ENCODE assay signal across 12 cellular contexts in the genomic region with DNA sequence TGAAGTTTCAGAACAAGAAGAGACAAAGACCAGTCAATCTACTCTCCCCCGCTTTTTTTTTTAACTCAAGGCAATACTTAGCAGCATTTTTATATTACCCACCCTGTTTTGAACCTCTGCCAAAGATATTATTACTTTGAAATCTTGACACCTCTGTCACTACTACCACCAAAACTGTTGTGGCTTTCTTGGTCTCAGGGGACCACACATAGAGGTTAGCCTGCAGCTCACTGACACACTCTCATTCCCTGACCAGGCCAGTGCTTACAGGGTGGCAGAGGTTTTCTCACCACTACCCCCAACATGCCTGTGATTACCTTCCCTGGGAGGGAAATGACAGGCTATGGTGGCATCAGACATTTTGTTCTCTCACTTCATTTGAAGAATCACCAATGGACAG.
DNase-seq lines count a peak whose midpoint lies in the region; ATAC-seq, FAIRE-seq and TF ChIP-seq lines count a peak whose summit lies in the region.
"Had no signal": no experiment of that assay in that cellular context is flagged by ENCODE, and none has a peak within 500 bp of the region (broad histone marks: within the 10 kb centered on the region; RNA-seq: fewer than 3 reads in every experiment).

No MANE protein-coding gene starts in this region.

- H2AFZ ChIP-seq in OCI-LY7 (ENCODE audit: low read length) (no peak overlapping the region), hepatocyte (no peak overlapping the region)

- TF ChIP-seq POLR2A in GM12892 (IDR thresholded peaks at IDR 0.05; ENCODE audit: low read depth, low read length): no peak

- no peaks in the 10 kb centered on the region for H3K79me2 ChIP-seq in OCI-LY7 (ENCODE audit: insufficient read depth, low read depth, low read length)
- H3K79me2 ChIP-seq in hepatocyte: no peaks in the 10 kb centered on the region

- intact Hi-C loops in OCI-LY7 (cut with micrococcal nuclease; ENCODE audit: unreplicated experiment): loop anchor here (2.0 to 10.0 kb wide), 3 partner anchors 251 to 398 kb away; a partner anchor contains a TSS

- DNase-seq in GM12892 (ENCODE audit: insufficient read length) (no peak), OCI-LY7 (ENCODE audit: low spot score) (peak; percentile 43), hepatocyte (ENCODE audit: low spot score) (no peak), COR-L47 (lab: John Stamatoyannopoulos, UW) (no peak)
- DNase-seq in T-helper 2 cell treated with Interferon-gamma antibody and Interleukin-4, amounts not matched to agents 5 μg/mL and 100 μg/mL, for 36 hours (ENCODE audit: low spot score): no peak
- DNase-seq: NCI-H1105 treated with DMSO at 0.1 percent for 48 hours, SHP77, tibial artery had no signal

- ATAC-seq in GM19397 (IDR thresholded peaks at IDR 0.05; ENCODE audit: unreplicated experiment) (peak; percentile 92), HG02943 (IDR thresholded peaks at IDR 0.05; ENCODE audit: low read depth, unreplicated experiment) (peak; percentile 84), SK-N-SH treated with all-trans-retinoic acid at 6 μM for 48 hours (no peak)

- CTCF ChIA-PET in OCI-LY7 (lab: Charles Lee; ENCODE audit: unreplicated experiment): no interaction called here

- no peaks in the 10 kb centered on the region for H3K4me1 Mint-ChIP-seq in T-helper 2 cell treated with Interferon-gamma antibody and Interleukin-4, amounts not matched to agents 5 μg/mL and 100 μg/mL, for 36 hours (ENCODE audit: low read depth)

- no peak overlapping the region for H3K27ac Mint-ChIP-seq in T-helper 2 cell treated with Interferon-gamma antibody and Interleukin-4, amounts not matched to agents 5 μg/mL and 100 μg/mL, for 36 hours

- H3K36me3 ChIP-seq in OCI-LY7 (ENCODE audit: insufficient read depth, low read length): peaks cover 5% of the 10 kb centered on the region
- no peaks in the 10 kb centered on the region for H3K36me3 ChIP-seq in hepatocyte (replicated peaks; ENCODE audit: insufficient read depth, low read depth)

- H3K9me2 ChIP-seq in OCI-LY7 (ENCODE audit: insufficient read depth, low read length) (no peaks in the 10 kb centered on the region), hepatocyte (replicated peaks; ENCODE audit: insufficient read depth) (no peaks in the 10 kb centered on the region)

- peak overlapping the region; percentile 3; the same call in 1 of the 2 replicates for H3K4me2 ChIP-seq in OCI-LY7 (ENCODE audit: low read length)
- no peak overlapping the region for H3K4me2 ChIP-seq in hepatocyte

- H3K9me3 ChIP-seq in OCI-LY7 (ENCODE audit: low read length) (no peaks in the 10 kb centered on the region), hepatocyte (ENCODE audit: low read depth) (no peaks in the 10 kb centered on the region)
- H3K9me3 ChIP-seq: tibial artery had no signal

- no peaks in the 10 kb centered on the region for H3K36me3 Mint-ChIP-seq in T-helper 2 cell treated with Interferon-gamma antibody and Interleukin-4, amounts not matched to agents 5 μg/mL and 100 μg/mL, for 36 hours (ENCODE audit: low read depth)

- H3K4me1 ChIP-seq in OCI-LY7 (ENCODE audit: insufficient read depth, low read length, poor library complexity, severe bottlenecking) (peaks cover 31% of the 10 kb centered on the region), hepatocyte (ENCODE audit: insufficient read depth) (no peaks in the 10 kb centered on the region)
- H3K4me1 ChIP-seq: tibial artery had no signal

- no peak for TF ChIP-seq CTCF in OCI-LY7 (conservative IDR thresholded peaks at IDR 0.05; ENCODE audit: low read length)
- TF ChIP-seq CTCF in hepatocyte (IDR thresholded peaks at IDR 0.05; ENCODE audit: poor library complexity): no peak

- H3K27me3 Mint-ChIP-seq in T-helper 2 cell treated with Interferon-gamma antibody and Interleukin-4, amounts not matched to agents 5 μg/mL and 100 μg/mL, for 36 hours (ENCODE audit: low read depth): no peaks in the 10 kb centered on the region

- BruUV-seq in OCI-LY7 (replicated peaks; lab: Mats Ljungman, UMichigan): no TSS peak

- H3K27me3 ChIP-seq in hepatocyte: no peaks in the 10 kb centered on the region
- H3K27me3 ChIP-seq: tibial artery had no signal

- no peaks in the 10 kb centered on the region for H4K20me1 ChIP-seq in OCI-LY7 (ENCODE audit: insufficient read depth, low read length)
- H4K20me1 ChIP-seq in hepatocyte (ENCODE audit: insufficient read depth, poor library complexity, severe bottlenecking): no peaks in the 10 kb centered on the region

- H3K4me3 ChIP-seq in OCI-LY7 (ENCODE audit: low read depth, low read length, poor library complexity, severe bottlenecking) (no peak overlapping the region), hepatocyte (no peak overlapping the region)
- H3K4me3 ChIP-seq: tibial artery had no signal

- H3K27ac ChIP-seq in OCI-LY7 (ENCODE audit: low read depth, low read length, poor library complexity, severe bottlenecking): no peak overlapping the region
- H3K27ac ChIP-seq in hepatocyte: no peak overlapping the region
- H3K27ac ChIP-seq: C4-2B, tibial artery had no signal

- no peaks in the 10 kb centered on the region for H3K9me3 Mint-ChIP-seq in T-helper 2 cell treated with Interferon-gamma antibody and Interleukin-4, amounts not matched to agents 5 μg/mL and 100 μg/mL, for 36 hours

- POLR2A ChIA-PET in OCI-LY7 (lab: Charles Lee): interaction anchor here (0.6 to 3.6 kb wide), 10 partner anchors 10 to 287 kb away, joined by 3 to 15 read pairs (median 3); no protein-coding TSS in a partner anchor

- 100% methylated on average over 1 of the region's 1 CpG for WGBS in hepatocyte (ENCODE audit: low lambda C conversion rate, missing lambda C conversion rate)

- H3K4me3 Mint-ChIP-seq in T-helper 2 cell treated with Interferon-gamma antibody and Interleukin-4, amounts not matched to agents 5 μg/mL and 100 μg/mL, for 36 hours: no peak overlapping the region

- FAIRE-seq in GM12892 (lab: Jason Lieb, UNC): peak; percentile 56

TF ChIP-seq in SK-N-SH treated with all-trans-retinoic acid at 6 μM for 48 hours, 23 proteins besides CTCF, POLR2A, EP300 and RAD21:
- TF ChIP-seq BACH2 (CRISPR knock-in tag; IDR thresholded peaks at IDR 0.05; ENCODE audit: borderline replicate concordance): no peak
- TF ChIP-seq ISL1 (CRISPR knock-in tag; IDR thresholded peaks at IDR 0.05): no peak
- TF ChIP-seq PPARA (CRISPR knock-in tag; IDR thresholded peaks at IDR 0.05; ENCODE audit: borderline replicate concordance): no peak
- TF ChIP-seq, protein P1, sequence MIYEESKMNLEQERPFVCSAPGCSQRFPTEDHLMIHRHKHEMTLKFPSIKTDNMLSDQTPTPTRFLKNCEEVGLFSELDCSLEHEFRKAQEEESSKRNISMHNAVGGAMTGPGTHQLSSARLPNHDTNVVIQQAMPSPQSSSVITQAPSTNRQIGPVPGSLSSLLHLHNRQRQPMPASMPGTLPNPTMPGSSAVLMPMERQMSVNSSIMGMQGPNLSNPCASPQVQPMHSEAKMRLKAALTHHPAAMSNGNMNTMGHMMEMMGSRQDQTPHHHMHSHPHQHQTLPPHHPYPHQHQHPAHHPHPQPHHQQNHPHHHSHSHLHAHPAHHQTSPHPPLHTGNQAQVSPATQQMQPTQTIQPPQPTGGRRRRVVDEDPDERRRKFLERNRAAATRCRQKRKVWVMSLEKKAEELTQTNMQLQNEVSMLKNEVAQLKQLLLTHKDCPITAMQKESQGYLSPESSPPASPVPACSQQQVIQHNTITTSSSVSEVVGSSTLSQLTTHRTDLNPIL (CRISPR knock-in tag; IDR thresholded peaks at IDR 0.05; ENCODE audit: low read depth): no peak
- TF ChIP-seq, protein P2, sequence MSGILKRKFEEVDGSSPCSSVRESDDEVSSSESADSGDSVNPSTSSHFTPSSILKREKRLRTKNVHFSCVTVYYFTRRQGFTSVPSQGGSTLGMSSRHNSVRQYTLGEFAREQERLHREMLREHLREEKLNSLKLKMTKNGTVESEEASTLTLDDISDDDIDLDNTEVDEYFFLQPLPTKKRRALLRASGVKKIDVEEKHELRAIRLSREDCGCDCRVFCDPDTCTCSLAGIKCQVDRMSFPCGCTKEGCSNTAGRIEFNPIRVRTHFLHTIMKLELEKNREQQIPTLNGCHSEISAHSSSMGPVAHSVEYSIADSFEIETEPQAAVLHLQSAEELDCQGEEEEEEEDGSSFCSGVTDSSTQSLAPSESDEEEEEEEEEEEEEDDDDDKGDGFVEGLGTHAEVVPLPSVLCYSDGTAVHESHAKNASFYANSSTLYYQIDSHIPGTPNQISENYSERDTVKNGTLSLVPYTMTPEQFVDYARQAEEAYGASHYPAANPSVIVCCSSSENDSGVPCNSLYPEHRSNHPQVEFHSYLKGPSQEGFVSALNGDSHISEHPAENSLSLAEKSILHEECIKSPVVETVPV (CRISPR knock-in tag; IDR thresholded peaks at IDR 0.05): no peak
